16 cellular contexts compared by ENCODE assay signal in the genomic region with DNA sequence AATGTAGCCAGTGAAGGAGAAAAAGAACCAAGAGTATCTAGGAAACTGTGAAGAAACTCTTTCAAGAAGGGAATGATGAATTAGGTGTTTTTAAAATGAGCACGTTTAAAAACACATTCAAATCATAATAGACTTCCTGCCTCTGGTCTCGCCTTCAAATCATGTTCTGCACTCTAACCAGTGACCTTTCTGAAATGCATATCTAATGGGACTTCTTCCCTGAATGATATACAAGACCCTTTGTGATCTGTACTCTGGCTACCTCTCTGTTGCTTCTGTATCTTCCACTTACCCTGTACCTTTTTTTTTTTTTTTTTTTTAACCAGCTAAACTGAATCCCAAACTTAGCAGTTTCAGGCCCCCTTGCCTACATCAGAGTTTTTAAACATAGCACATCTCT.
"Had no signal": no experiment of that assay in that cellular context is flagged by ENCODE, and none has a peak within 500 bp of the region (broad histone marks: within the 10 kb centered on the region; RNA-seq: fewer than 3 reads in every experiment).

No MANE protein-coding gene starts in this region.

- H3K27me3 Mint-ChIP-seq: activated naive CD4-positive, alpha-beta T cell treated with anti-CD3 and anti-CD28 coated beads, Interleukin-2, amount 10 ng/mL, durations not matched to agents 7 days and 5 days had no signal

- ATAC-seq: gastroesophageal sphincter, heart right ventricle, left cardiac atrium, lower lobe of right lung, WTC11 had no signal

- H3K4me1 Mint-ChIP-seq: WTC11 had no signal

- H3K27me3 ChIP-seq: cardiac muscle cell, dorsolateral prefrontal cortex, gastroesophageal sphincter, heart right ventricle, tibial artery had no signal

- DNase-seq: activated CD4-positive, alpha-beta T cell treated with anti-CD3 and anti-CD28 coated beads for 4 hours; activated naive CD4-positive, alpha-beta T cell treated with anti-CD3 and anti-CD28 coated beads, Interleukin-2, amount 10 ng/mL, durations not matched to agents 7 days and 5 days; dorsolateral prefrontal cortex; erythroblast; heart right ventricle; left cardiac atrium; lower lobe of right lung; midbrain; stimulated activated CD4-positive, alpha-beta T cell treated with anti-CD3 and anti-CD28 coated beads, Interleukin-12 subunit alpha, Interleukin-12 subunit beta, amount 100 ng/mL, for 4 hours; stimulated activated CD4-positive, alpha-beta T cell treated with anti-CD3 and anti-CD28 coated beads, Interleukin-2, amount 100 ng/mL, for 24 hours; T-helper 2 cell; tibial artery had no signal

- H3K4me1 ChIP-seq: parathyroid adenoma had no signal

- H3K9me3 Mint-ChIP-seq: activated naive CD4-positive, alpha-beta T cell treated with anti-CD3 and anti-CD28 coated beads, Interleukin-2, amount 10 ng/mL, durations not matched to agents 7 days and 5 days; WTC11 had no signal

- H3K9me3 ChIP-seq: gastroesophageal sphincter, heart right ventricle, lower lobe of right lung, tibial artery had no signal

- H3K27ac ChIP-seq: cardiac muscle cell, dorsolateral prefrontal cortex, heart right ventricle, parathyroid adenoma, tibial artery had no signal

- H3K27ac Mint-ChIP-seq: activated naive CD4-positive, alpha-beta T cell treated with anti-CD3 and anti-CD28 coated beads, Interleukin-2, amount 10 ng/mL, durations not matched to agents 7 days and 5 days had no signal

- H3K36me3 ChIP-seq: cardiac muscle cell, gastroesophageal sphincter, lower lobe of right lung, tibial artery had no signal

- H3K4me3 ChIP-seq: cardiac muscle cell, dorsolateral prefrontal cortex, gastroesophageal sphincter, heart right ventricle, lower lobe of right lung, tibial artery had no signal

- H3K4me3 Mint-ChIP-seq: activated naive CD4-positive, alpha-beta T cell treated with anti-CD3 and anti-CD28 coated beads, Interleukin-2, amount 10 ng/mL, durations not matched to agents 7 days and 5 days; WTC11 had no signal
